In genomic region chr1:226668173-226668560, GRCh38 we compare ENCODE assay signal across 21 cellular contexts.
DNase-seq lines count a peak whose midpoint lies in the region; ATAC-seq and TF ChIP-seq lines count a peak whose summit lies in the region.
"Had no signal": no experiment of that assay in that cellular context is flagged by ENCODE, and none has a peak within 500 bp of the region (broad histone marks: within the 10 kb centered on the region; RNA-seq: fewer than 3 reads in every experiment).

No MANE protein-coding gene starts in this region.

- CTCF ChIA-PET in T-cell (lab: Charles Lee) (interaction anchor here in 1 of 2 donors (0.6 to 1.0 kb wide), 4 partner anchors 14 to 1742 kb away, joined by 3 to 5 read pairs (median 3); no protein-coding TSS in a partner anchor), PC-9 (lab: Charles Lee) (no interaction called here)

- no peaks in the 10 kb centered on the region for H3K27me3 ChIP-seq in heart left ventricle
- H3K27me3 ChIP-seq in PC-9 (ENCODE audit: insufficient read depth, low read depth): no peaks in the 10 kb centered on the region

- POLR2A ChIA-PET in T-cell (lab: Charles Lee) (interaction anchor here (0.6 to 1.0 kb wide), 5 partner anchors 14 to 65 kb away, joined by 3 to 7 read pairs (median 4); no protein-coding TSS in a partner anchor), PC-9 (lab: Charles Lee; ENCODE audit: unreplicated experiment) (interaction anchor here (0.6 kb wide), 1 partner anchor 147 kb away, joined by 4 read pairs; no protein-coding TSS in a partner anchor)

- H3K4me1 Mint-ChIP-seq in T-cell: peaks cover 31 to 93% (median 35%) of the 10 kb centered on the region in 3 donors

- H3K36me3 ChIP-seq in heart left ventricle: peaks cover 0 to 8% (median 0%) of the 10 kb centered on the region in 9 donors
- no peaks in the 10 kb centered on the region for H3K36me3 ChIP-seq in PC-9 (ENCODE audit: low read depth)
- H3K36me3 ChIP-seq: WERI-Rb-1 had no signal

- intact Hi-C loops in heart left ventricle (cut with DNase I) (no loop called here), Right ventricle myocardium inferior (cut with DNase I) (no loop called here), PC-9 (cut with micrococcal nuclease; ENCODE audit: unreplicated experiment) (no loop called here)

- DNase-seq in heart left ventricle (peak in 1 of 5 donors; percentile 28), Right ventricle myocardium inferior (ENCODE audit: missing footprints) (no peak), T-cell (no peak), midbrain (lab: John Stamatoyannopoulos, UW) (peak; percentile 51), A172 (ENCODE audit: low spot score) (no peak), PC-9 (no peak)
- DNase-seq: activated CD4-positive, alpha-beta T cell treated with anti-CD3 and anti-CD28 coated beads, Interleukin-2, amount 50 U/mL, for 48 hours; cortex of kidney; DMS79; HCEC 1CT; kidney glomerular epithelial cell; NCI-H1436; NCI-H510A treated with DMSO at 0.1 percent for 48 hours; NK-92 treated with Interleukin-12 subunit alpha and Interleukin-12 subunit beta, amount 100 ng/mL, for 24 hours; retina; SK-N-SH; stimulated activated CD4-positive, alpha-beta T cell treated with anti-CD3 and anti-CD28 coated beads, Interleukin-4, amount 100 ng/mL, for 4 hours; WERI-Rb-1 had no signal

- TF ChIP-seq CTCF in heart left ventricle (IDR thresholded peaks at IDR 0.05) (no peak), PC-9 (conservative IDR thresholded peaks at IDR 0.05) (no peak)

- no peaks in the 10 kb centered on the region for H3K9me3 ChIP-seq in heart left ventricle
- H3K9me3 ChIP-seq in PC-9 (ENCODE audit: insufficient read depth, low read depth): no peaks in the 10 kb centered on the region
- H3K9me3 ChIP-seq: SK-N-SH had no signal

- no TSS peak for BruUV-seq in PC-9 (replicated peaks; lab: Mats Ljungman, UMichigan)

- ATAC-seq in heart left ventricle: no peak
- no peak for ATAC-seq in Right ventricle myocardium inferior
- no peak for ATAC-seq in T-cell (replicated peaks in 1 of 4)
- no peak for ATAC-seq in GM21737 (IDR thresholded peaks at IDR 0.05; ENCODE audit: unreplicated experiment)
- ATAC-seq: GM12878 had no signal

- no peaks in the 10 kb centered on the region for H4K20me1 ChIP-seq in PC-9 (ENCODE audit: insufficient read depth)

- no peaks in the 10 kb centered on the region for H3K9me2 ChIP-seq in PC-9 (ENCODE audit: insufficient read depth)
- H3K9me2 ChIP-seq: SK-N-SH had no signal

- no peak for TF ChIP-seq POLR2A in heart left ventricle (IDR thresholded peaks at IDR 0.05)

- no peaks in the 10 kb centered on the region for H3K9me3 Mint-ChIP-seq in T-cell
- H3K9me3 Mint-ChIP-seq: T-helper 2 cell treated with Interferon-gamma antibody and Interleukin-4, amounts not matched to agents 5 μg/mL and 100 μg/mL, for 36 hours had no signal

- WGBS in heart left ventricle, 4 donors: 41 to 68% (median 57%) methylated on average over 5 of the region's 5 CpGs

- H3K4me1 ChIP-seq in heart left ventricle (peaks cover 22 to 95% (median 50%) of the 10 kb centered on the region in 12 donors), PC-9 (replicated peaks; ENCODE audit: insufficient read depth) (peaks cover 45% of the 10 kb centered on the region)

- H3K27ac Mint-ChIP-seq in T-cell: peak overlapping the region; percentile 52 to 85
- H3K27ac Mint-ChIP-seq: T-helper 2 cell treated with Interferon-gamma antibody and Interleukin-4, amounts not matched to agents 5 μg/mL and 100 μg/mL, for 36 hours had no signal

- no peak overlapping the region for H2AFZ ChIP-seq in PC-9

- H3F3A ChIP-seq in PC-9 (ENCODE audit: insufficient read depth, low read depth): peaks cover 23% of the 10 kb centered on the region

- H3K79me2 ChIP-seq in PC-9 (ENCODE audit: low read depth): peaks cover 4% of the 10 kb centered on the region; the same call in 1 of the 2 replicates

- H3K4me3 ChIP-seq in heart left ventricle (no peak overlapping the region), PC-9 (no peak overlapping the region)
- H3K4me3 ChIP-seq: GM12878 had no signal

- H3K27ac ChIP-seq in heart left ventricle (peak overlapping the region in 8 of 12 donors; percentile 2 to 94 (median 84)), PC-9 (no peak overlapping the region)
- H3K27ac ChIP-seq: WERI-Rb-1 had no signal

- no peak overlapping the region for H3K4me3 Mint-ChIP-seq in T-cell
- H3K4me3 Mint-ChIP-seq: T-helper 2 cell treated with Interferon-gamma antibody and Interleukin-4, amounts not matched to agents 5 μg/mL and 100 μg/mL, for 36 hours had no signal

- H3K27me3 Mint-ChIP-seq in T-cell: no peaks in the 10 kb centered on the region

- H3K36me3 Mint-ChIP-seq in T-cell: peaks cover 38% of the 10 kb centered on the region

- H3K4me2 ChIP-seq in PC-9: no peak overlapping the region
- H3K4me2 ChIP-seq: SK-N-SH had no signal
